ENCODE assay signal across 1 cellular context in genomic region chr16:68370921-68371651, GRCh38.
TF ChIP-seq lines count a peak whose summit lies in the region.

No MANE protein-coding gene starts in this region.

TF ChIP-seq in H1, 55 proteins besides CTCF, POLR2A, EP300 and RAD21:
- TF ChIP-seq TCF12 (IDR thresholded peaks at IDR 0.05; ENCODE audit: low read depth, low read length), result no peak
- no peak for TF ChIP-seq CBX8 (IDR thresholded peaks at IDR 0.05; ENCODE audit: borderline replicate concordance, low read depth, low read length)
- no peak for TF ChIP-seq TBP (IDR thresholded peaks at IDR 0.05; ENCODE audit: low read depth, low read length)
- peak; percentile 20; the same call in 1 of the 2 replicates for TF ChIP-seq E2F6 (IDR thresholded peaks at IDR 0.05)
